In genomic region chr15:64618138-64618537, GRCh38 we compare ENCODE assay signal across 20 cellular contexts.
"Had no signal": no experiment of that assay in that cellular context is flagged by ENCODE, and none has a peak within 500 bp of the region (broad histone marks: within the 10 kb centered on the region; RNA-seq: fewer than 3 reads in every experiment).

No MANE protein-coding gene starts in this region.

- FAIRE-seq: endometrium, kidney, small intestine had no signal

- H3K27me3 Mint-ChIP-seq: activated naive CD8-positive, alpha-beta T cell treated with anti-CD3 and anti-CD28 coated beads, Interleukin-2, amount 10 ng/mL, durations not matched to agents 7 days and 5 days had no signal

- DNase-seq: activated CD4-positive, alpha-beta T cell treated with anti-CD3 and anti-CD28 coated beads, Interleukin-2, amount 50 U/mL, for 1 hour; activated CD8-positive, alpha-beta memory T cell treated with anti-CD3 and anti-CD28 coated beads, Interleukin-2, amount 50 U/mL, for 4 hours; activated gamma-delta T cell; activated naive CD8-positive, alpha-beta T cell treated with anti-CD3 and anti-CD28 coated beads, Interleukin-2, amount 10 ng/mL, durations not matched to agents 7 days and 5 days; activated T-cell treated with anti-CD3 and anti-CD28 coated beads, Interleukin-2, amount 50 U/mL, for 72 hours; caudate nucleus; erythroblast; foreskin melanocyte; kidney; midbrain; right lobe of liver; small intestine; stimulated activated CD4-positive, alpha-beta T cell treated with anti-CD3 and anti-CD28 coated beads, Interleukin-15, amount 100 ng/mL, for 24 hours; stimulated activated CD4-positive, alpha-beta T cell treated with anti-CD3 and anti-CD28 coated beads, Interleukin-2, amount 100 ng/mL, for 48 hours; stomach; trophoblast cell had no signal

- H3K9me3 ChIP-seq: right lobe of liver, stomach, vagina had no signal

- H3K9me3 Mint-ChIP-seq: activated naive CD8-positive, alpha-beta T cell treated with anti-CD3 and anti-CD28 coated beads, Interleukin-2, amount 10 ng/mL, durations not matched to agents 7 days and 5 days; activated T-cell treated with anti-CD3 and anti-CD28 coated beads, Interleukin-2, amount 50 U/mL, for 72 hours; neural crest cell had no signal

- H3K36me3 ChIP-seq: right lobe of liver, vagina had no signal

- H3K27me3 ChIP-seq: right lobe of liver, stomach, vagina had no signal

- H3K4me3 Mint-ChIP-seq: activated naive CD8-positive, alpha-beta T cell treated with anti-CD3 and anti-CD28 coated beads, Interleukin-2, amount 10 ng/mL, durations not matched to agents 7 days and 5 days; activated T-cell treated with anti-CD3 and anti-CD28 coated beads, Interleukin-2, amount 50 U/mL, for 72 hours; neural crest cell had no signal

- H3K27ac Mint-ChIP-seq: activated naive CD8-positive, alpha-beta T cell treated with anti-CD3 and anti-CD28 coated beads, Interleukin-2, amount 10 ng/mL, durations not matched to agents 7 days and 5 days; activated T-cell treated with anti-CD3 and anti-CD28 coated beads, Interleukin-2, amount 50 U/mL, for 72 hours had no signal

- H3K27ac ChIP-seq: right lobe of liver, stomach, vagina had no signal

- H3K4me3 ChIP-seq: lung, right lobe of liver, stomach, vagina had no signal

- ATAC-seq: activated T-cell treated with anti-CD3 and anti-CD28 coated beads, Interleukin-2, amount 50 U/mL, for 72 hours had no signal
